8 cellular contexts compared by ENCODE assay signal in genomic region chr3:134197681-134198261, GRCh38. TPM values are rescaled to one million over a fixed set of nuclear protein-coding genes. Genes with fewer than 3 reads are reported as not detected.
DNase-seq lines count a peak whose midpoint lies in the region; ATAC-seq and TF ChIP-seq lines count a peak whose summit lies in the region.

No MANE protein-coding gene starts in this region.

- H3K27me3 ChIP-seq in liver (ENCODE audit: control insufficient read depth in 4 of 4, insufficient read depth in 4 of 4, low read length in 3 of 4): no peaks in the 10 kb centered on the region
- no peaks in the 10 kb centered on the region for H3K27me3 ChIP-seq in vagina

- peak; percentile 82 to 86 for TF ChIP-seq RAD21 in liver (IDR thresholded peaks at IDR 0.05)

- H3K36me3 ChIP-seq in liver (ENCODE audit: control insufficient read depth in 4 of 4, insufficient read depth in 3 of 4, low read depth in 1 of 4, low read length in 3 of 4) (peaks cover 2 to 15% (median 11%) of the 10 kb centered on the region in 4 donors), vagina (peaks cover 0 to 11% of the 10 kb centered on the region in 2 donors)

- intact Hi-C loops in vagina (cut with DNase I): no loop called here

- WGBS in liver: 9% methylated on average over 2 of the region's 2 CpGs

- peaks cover 10% of the 10 kb centered on the region for H3K36me3 Mint-ChIP-seq in chondrocyte (ENCODE audit: low read depth)

- no peaks in the 10 kb centered on the region for H3K9me3 Mint-ChIP-seq in chondrocyte (ENCODE audit: low read depth)

- H3K4me3 ChIP-seq in liver (ENCODE audit: low read depth in 1 of 3, low read length in 3 of 3): no peak overlapping the region
- H3K4me3 ChIP-seq in vagina: no peak overlapping the region

- H3K9me3 ChIP-seq in liver (ENCODE audit: control insufficient read depth in 4 of 4, low read length in 3 of 4) (no peaks in the 10 kb centered on the region), vagina (no peaks in the 10 kb centered on the region)

- TF ChIP-seq POLR2A in vagina (IDR thresholded peaks at IDR 0.05): no peak

- H3K4me1 ChIP-seq in liver (ENCODE audit: control insufficient read depth in 4 of 4, insufficient read depth in 4 of 4, low read length in 3 of 4) (no peaks in the 10 kb centered on the region), vagina (no peaks in the 10 kb centered on the region)

- no peaks in the 10 kb centered on the region for H3K27me3 Mint-ChIP-seq in chondrocyte (ENCODE audit: low read depth)

- TF ChIP-seq CTCF in C4-2B (conservative IDR thresholded peaks at IDR 0.05) (peak; percentile 94), chondrocyte (IDR thresholded peaks at IDR 0.05) (peak; percentile 88), liver (IDR thresholded peaks at IDR 0.05; ENCODE audit: low read depth, low read length, missing input control) (peak; percentile 63), vagina (IDR thresholded peaks at IDR 0.05) (peak; percentile 26 to 56 (median 32))

- H3K27ac ChIP-seq in C4-2B (no peak overlapping the region), liver (ENCODE audit: low read depth in 1 of 2, low read length in 2 of 2) (no peak overlapping the region), vagina (no peak overlapping the region)

- ATAC-seq in GM18511 (IDR thresholded peaks at IDR 0.05; ENCODE audit: unreplicated experiment): peak; percentile 62
- ATAC-seq in GM21786 (IDR thresholded peaks at IDR 0.05; ENCODE audit: unreplicated experiment): no peak

- no peak overlapping the region for H3K27ac Mint-ChIP-seq in chondrocyte (ENCODE audit: unreplicated experiment)

- H3K4me3 Mint-ChIP-seq in chondrocyte (ENCODE audit: unreplicated experiment): no peak overlapping the region

- DNase-seq in HT-29 (ENCODE audit: low spot score) (peak; percentile 74), OCI-M1 (lab: John Stamatoyannopoulos, UW) (peak; percentile 72), chondrocyte (ENCODE audit: low spot score) (no peak), vagina (ENCODE audit: extremely low spot score in 2 of 2) (no peak)

- H3K4me1 Mint-ChIP-seq in chondrocyte (ENCODE audit: low read depth): peaks cover 13% of the 10 kb centered on the region

- H3K9ac ChIP-seq in liver (ENCODE audit: low read depth in 1 of 2, low read length in 2 of 2): no peak overlapping the region

TF ChIP-seq in liver, 16 proteins besides CTCF, POLR2A, EP300 and RAD21:
- TF ChIP-seq MAX (IDR thresholded peaks at IDR 0.05) (no peak), HNF4A (conservative IDR thresholded peaks at IDR 0.05) (no peak), HNF4G (IDR thresholded peaks at IDR 0.05) (no peak), EGR1 (IDR thresholded peaks at IDR 0.05; ENCODE audit: low read depth in 2 of 2) (no peak), SP1 (IDR thresholded peaks at IDR 0.05) (no peak), NR2F2 (IDR thresholded peaks at IDR 0.05) (no peak), ZBTB33 (IDR thresholded peaks at IDR 0.05) (no peak), YY1 (IDR thresholded peaks at IDR 0.05) (no peak)

RNA-seq across cellular contexts. Expression of gene RYK, which starts 52.9 kb away (rescaled TPM):
- total RNA-seq in HT-29 (2014; rRNA removed; shearing (Covaris generic)): 42.2 and 56.3 TPM in 2 replicates
- total RNA-seq in chondrocyte: 49.6 to 57.8 TPM (median 57.6 TPM) in 3 replicates
- total RNA-seq in liver: 10 to 100 TPM; 20.5 to 36.1 TPM
- 10 to 100 TPM in 1 of 2 donors, 1 to 10 TPM in 1; 7.5 to 10.0 TPM for polyA plus RNA-seq in liver
- total RNA-seq in vagina: 102 TPM

Comparison
In these comparisons a context has a peak if more than half of its experiments do, and no peak if none do; other contexts are left out.
1. CTCF ChIP-seq: peak in every context shown above with its lines; median percentile 94 in C4-2B; 88 in chondrocyte; 63 in liver; 32 in vagina.
2. DNase-seq: peak in HT-29 (single experiment) and OCI-M1 (single experiment); none in chondrocyte (single experiment) and vagina (0 of 2).